In the genomic region with DNA sequence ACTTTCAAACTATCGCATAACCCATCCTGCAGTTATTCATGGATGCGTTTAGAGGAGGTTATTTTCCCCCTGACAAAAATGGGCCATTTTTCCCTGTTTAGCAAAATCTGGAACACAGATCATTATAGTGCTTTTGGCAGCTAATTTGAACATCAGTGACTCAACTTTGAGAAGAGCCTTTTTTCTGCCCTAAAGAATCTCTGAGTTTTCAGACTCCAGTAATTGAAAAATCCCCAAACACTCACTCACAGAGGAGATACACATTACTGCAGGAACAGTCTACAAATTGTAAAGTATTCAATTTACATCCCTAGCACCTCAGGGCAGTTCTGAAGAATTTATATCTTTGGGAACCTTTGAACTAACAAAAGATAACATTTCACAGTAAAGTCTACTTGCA, we compare ENCODE assay signal across 21 cellular contexts.
"Had no signal": no experiment of that assay in that cellular context is flagged by ENCODE, and none has a peak within 500 bp of the region (broad histone marks: within the 10 kb centered on the region; RNA-seq: fewer than 3 reads in every experiment).

No MANE protein-coding gene starts in this region.

- H3K4me3 ChIP-seq: gastrocnemius medialis, left lung, sigmoid colon, spleen, thoracic aorta, upper lobe of left lung had no signal

- H3K36me3 Mint-ChIP-seq: stimulated activated naive B cell treated with anti-CD40 and anti-IgM and Interleukin-4, amounts not matched to agents 10 μg/mL and 1 μg/mL and 100 μg/mL, for 72 hours had no signal

- H3K9me3 ChIP-seq: gastrocnemius medialis, left lung, sigmoid colon, thoracic aorta, upper lobe of left lung had no signal

- H3K27ac Mint-ChIP-seq: activated T-cell treated with anti-CD3 and anti-CD28 coated beads, Interleukin-2, amount 50 U/mL, for 72 hours; effector memory CD8-positive, alpha-beta T cell; nephron; stimulated activated naive B cell treated with anti-CD40 and anti-IgM and Interleukin-4, amounts not matched to agents 10 μg/mL and 1 μg/mL and 100 μg/mL, for 72 hours had no signal

- H3K4me1 ChIP-seq: gastrocnemius medialis, left lung, sigmoid colon, spleen, upper lobe of left lung had no signal

- ATAC-seq: activated T-cell treated with anti-CD3 and anti-CD28 coated beads, Interleukin-2, amount 50 U/mL, for 72 hours; effector memory CD8-positive, alpha-beta T cell; gastrocnemius medialis; left lung; stimulated activated naive B cell treated with anti-CD40 and anti-IgM and Interleukin-4, amounts not matched to agents 10 μg/mL and 1 μg/mL and 100 μg/mL, for 72 hours had no signal

- H3K27me3 ChIP-seq: gastrocnemius medialis, upper lobe of left lung had no signal

- DNase-seq: activated CD4-positive, alpha-beta T cell treated with anti-CD3 and anti-CD28 coated beads, Interleukin-2, amount 50 U/mL, for 1 hour; activated CD4-positive, CD25-positive, alpha-beta regulatory T cell treated with anti-CD3 and anti-CD28 coated beads, Interleukin-2, amount 50 U/mL, for 72 hours; activated effector memory CD4-positive, alpha-beta T cell treated with anti-CD3 and anti-CD28 coated beads, Interleukin-2, amount 50 U/mL, for 16 hours; activated naive CD4-positive, alpha-beta T cell treated with anti-CD3 and anti-CD28 coated beads, Interleukin-2, amount 50 U/mL, for 16 hours; activated T-cell treated with anti-CD3 and anti-CD28 coated beads, Interleukin-2, amount 50 U/mL, for 72 hours; effector memory CD8-positive, alpha-beta T cell; gastrocnemius medialis; head of caudate nucleus; left lung; mammary epithelial cell; midbrain; nucleus accumbens; sigmoid colon; spleen; stimulated activated CD4-positive, alpha-beta T cell treated with anti-CD3 and anti-CD28 coated beads, Interleukin-4, amount 100 ng/mL, for 4 hours; stimulated activated naive B cell treated with anti-CD40 and anti-IgM and Interleukin-4, amounts not matched to agents 10 μg/mL and 1 μg/mL and 100 μg/mL, for 72 hours; T-helper 1 cell; T-helper 9 cell; upper lobe of left lung had no signal

- H3K4me1 Mint-ChIP-seq: stimulated activated naive B cell treated with anti-CD40 and anti-IgM and Interleukin-4, amounts not matched to agents 10 μg/mL and 1 μg/mL and 100 μg/mL, for 72 hours had no signal

- H3K9me3 Mint-ChIP-seq: nephron had no signal

- H3K36me3 ChIP-seq: gastrocnemius medialis, left lung, sigmoid colon, spleen, thoracic aorta, upper lobe of left lung had no signal

- H3K27me3 Mint-ChIP-seq: effector memory CD8-positive, alpha-beta T cell had no signal

- H3K27ac ChIP-seq: gastrocnemius medialis, left lung, sigmoid colon, spleen, thoracic aorta, upper lobe of left lung had no signal

- H3K4me3 Mint-ChIP-seq: activated T-cell treated with anti-CD3 and anti-CD28 coated beads, Interleukin-2, amount 50 U/mL, for 72 hours; effector memory CD8-positive, alpha-beta T cell; nephron; stimulated activated naive B cell treated with anti-CD40 and anti-IgM and Interleukin-4, amounts not matched to agents 10 μg/mL and 1 μg/mL and 100 μg/mL, for 72 hours had no signal
